11 cellular contexts compared by ENCODE assay signal in the genomic region with DNA sequence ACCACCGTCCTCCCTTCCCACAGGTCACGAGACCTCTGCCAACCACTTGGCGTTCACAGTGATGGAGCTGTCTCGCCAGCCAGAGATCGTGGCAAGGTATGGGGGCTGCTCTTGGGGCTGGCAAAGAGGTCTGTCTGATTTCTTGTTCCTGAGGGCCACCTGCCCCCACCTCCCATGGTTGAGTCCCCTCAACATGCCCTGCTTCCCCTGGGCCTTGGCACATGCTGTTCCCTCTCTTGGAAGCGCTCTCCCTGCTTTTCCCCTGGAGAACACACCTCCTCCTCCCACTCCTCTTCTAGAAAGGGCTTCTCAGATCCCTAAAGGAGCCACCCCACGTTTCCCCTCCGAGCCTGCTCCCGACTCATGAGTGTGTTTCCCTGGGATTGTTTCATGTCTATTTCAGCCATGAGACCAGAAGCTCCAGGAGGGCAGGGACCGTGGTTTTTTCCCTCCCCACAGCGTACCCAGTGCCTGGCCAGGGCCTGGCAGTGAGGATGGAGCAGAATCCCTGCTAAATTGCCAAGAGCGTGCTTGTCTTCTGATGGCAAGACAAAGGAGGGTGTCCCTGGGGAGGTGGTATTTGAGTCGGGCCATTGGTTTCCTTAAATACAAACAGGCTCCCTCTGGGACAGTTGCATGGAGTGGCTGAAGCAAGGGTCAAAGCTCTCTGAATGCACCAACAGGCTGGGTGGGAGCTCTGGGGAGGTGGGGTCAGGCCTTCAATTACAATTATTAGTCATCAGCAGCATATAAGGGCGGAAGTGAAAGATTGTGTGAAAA. TPM values are rescaled to one million over a fixed set of nuclear protein-coding genes. Genes with fewer than 3 reads are reported as not detected.
DNase-seq lines count a peak whose midpoint lies in the region; ATAC-seq and TF ChIP-seq lines count a peak whose summit lies in the region.
"Had no signal": no experiment of that assay in that cellular context is flagged by ENCODE, and none has a peak within 500 bp of the region (broad histone marks: within the 10 kb centered on the region; RNA-seq: fewer than 3 reads in every experiment).

No MANE protein-coding gene starts in this region.

- TF ChIP-seq CTCF in right atrium auricular region (IDR thresholded peaks at IDR 0.05) (no peak), mammary epithelial cell (conservative IDR thresholded peaks at IDR 0.05 in 1 of 2, IDR thresholded peaks at IDR 0.05 in 1 of 2; ENCODE audit: extremely low read depth in 1 of 2, insufficient read depth in 1 of 2, low read depth in 1 of 2, low read length in 2 of 2) (no peak)

- dilution Hi-C loops in mammary epithelial cell (cut with HindIII; ENCODE audit: low sequenced_read_pairs): no loop called here

- in situ Hi-C loops in mammary epithelial cell (cut with MboI; ENCODE audit: low sequenced_read_pairs in 2 of 2): no loop called here

- peak; percentile 44 for DNase-seq in right atrium auricular region (ENCODE audit: low spot score)
- no peak for DNase-seq in Right ventricle myocardium inferior (ENCODE audit: missing footprints)
- peak; percentile 25 for DNase-seq in NCI-H2107 (lab: John Stamatoyannopoulos, UW)
- DNase-seq in mammary epithelial cell: no peak
- DNase-seq in NCI-H146 treated with DMSO at 0.1 percent for 48 hours (lab: John Stamatoyannopoulos, UW; ENCODE audit: unreplicated experiment): no peak
- no peak for DNase-seq in germinal center (ENCODE audit: low spot score)
- DNase-seq in stimulated activated naive CD4-positive, alpha-beta T cell treated with Interleukin-2 at 50 U/mL for 16 hours (lab: John Stamatoyannopoulos, UW): no peak
- DNase-seq: anterior cingulate cortex, GOT3 had no signal

- H3K27me3 ChIP-seq in right atrium auricular region (no peaks in the 10 kb centered on the region), mammary epithelial cell (ENCODE audit: insufficient read depth, low read length) (peaks cover 2% of the 10 kb centered on the region)
- H3K27me3 ChIP-seq: gastroesophageal sphincter had no signal

- WGBS in mammary epithelial cell (ENCODE audit: low coverage, missing lambda C conversion rate): 58% methylated on average over 12 of the region's 14 CpGs

- no peaks in the 10 kb centered on the region for H3K4me1 ChIP-seq in right atrium auricular region
- H3K4me1 ChIP-seq in mammary epithelial cell (ENCODE audit: insufficient read depth, low read length): no peaks in the 10 kb centered on the region
- H3K4me1 ChIP-seq: gastroesophageal sphincter had no signal

- BruUV-seq in mammary epithelial cell (replicated peaks; lab: Mats Ljungman, UMichigan): no TSS peak

- intact Hi-C loops in Right ventricle myocardium inferior (cut with DNase I): no loop called here
- intact Hi-C loops in mammary epithelial cell (cut with micrococcal nuclease): no loop called here

- H3K36me3 ChIP-seq in right atrium auricular region: no peaks in the 10 kb centered on the region
- H3K36me3 ChIP-seq in mammary epithelial cell (ENCODE audit: insufficient read depth, low read length): no peaks in the 10 kb centered on the region
- H3K36me3 ChIP-seq: gastroesophageal sphincter had no signal

- CTCF ChIA-PET in mammary epithelial cell (lab: Charles Lee; ENCODE audit: low non-redundant PET): interaction anchor here (0.7 kb wide), 1 partner anchor 75 kb away, joined by 3 read pairs; no protein-coding TSS in a partner anchor

- H3K9ac ChIP-seq in mammary epithelial cell (ENCODE audit: insufficient read depth, low read length): no peak overlapping the region

- no peak overlapping the region for H2AFZ ChIP-seq in mammary epithelial cell (ENCODE audit: low read depth, low read length)

- no peak overlapping the region for H3K4me2 ChIP-seq in mammary epithelial cell (ENCODE audit: insufficient read depth, low read depth, low read length)

- H4K20me1 ChIP-seq in mammary epithelial cell (ENCODE audit: insufficient read depth, low read length): no peaks in the 10 kb centered on the region

- no peak overlapping the region for H3K4me3 ChIP-seq in right atrium auricular region
- H3K4me3 ChIP-seq in mammary epithelial cell (replicated peaks in 1 of 3; ENCODE audit: insufficient read depth in 1 of 3, low read depth in 2 of 3, low read length in 3 of 3): no peak overlapping the region
- H3K4me3 ChIP-seq: gastroesophageal sphincter had no signal

- ATAC-seq in Right ventricle myocardium inferior (no peak), HG02798 (IDR thresholded peaks at IDR 0.05; ENCODE audit: poor library complexity, unreplicated experiment) (peak; percentile 58)
- ATAC-seq: gastroesophageal sphincter had no signal

- no peaks in the 10 kb centered on the region for H3K79me2 ChIP-seq in mammary epithelial cell (ENCODE audit: insufficient read depth, low read length)

- H3K27ac ChIP-seq in right atrium auricular region (no peak overlapping the region), mammary epithelial cell (ENCODE audit: insufficient read depth, low read depth, low read length) (no peak overlapping the region)
- H3K27ac ChIP-seq: gastroesophageal sphincter had no signal

- no peaks in the 10 kb centered on the region for H3K9me3 ChIP-seq in right atrium auricular region
- no peaks in the 10 kb centered on the region for H3K9me3 ChIP-seq in mammary epithelial cell (replicated peaks; ENCODE audit: insufficient read depth, low read length)
- H3K9me3 ChIP-seq: gastroesophageal sphincter had no signal

RNA-seq across cellular contexts. Expression of a gene that starts 34.1 kb away (rescaled TPM):
- 1 to 10 TPM; 1.4 to 6.9 TPM for total RNA-seq in right atrium auricular region
- 2.2 TPM for total RNA-seq in Right ventricle myocardium inferior
- total RNA-seq in mammary epithelial cell: not detected
- polyA plus RNA-seq in mammary epithelial cell: not detected
- polyA minus RNA-seq in mammary epithelial cell: not detected

Comparison
In these comparisons a context has a peak if more than half of its experiments do, and no peak if none do; other contexts are left out.
1. DNase-seq: peak in right atrium auricular region (single experiment) and NCI-H2107 (single experiment); none in Right ventricle myocardium inferior (single experiment), mammary epithelial cell (single experiment), NCI-H146 treated with DMSO at 0.1 percent for 48 hours (single experiment), germinal center (single experiment) and stimulated activated naive CD4-positive, alpha-beta T cell treated with Interleukin-2 at 50 U/mL for 16 hours (single experiment).